1 cellular context compared by ENCODE assay signal in genomic region chr3:121871434-121871833, GRCh38.
A peak's percentile ranks its signal among the peaks of the same experiment; 100 is the strongest.
TF ChIP-seq lines count a peak whose summit lies in the region.

No MANE protein-coding gene starts in this region.

TF ChIP-seq in K562, 482 proteins besides CTCF, POLR2A, EP300 and RAD21:
- TF ChIP-seq SPI1 (IDR thresholded peaks at IDR 0.05; ENCODE audit: borderline replicate concordance, low read depth, low read length) (peak; percentile 42; the same call in 1 of the 2 replicates), SRSF3 (IDR thresholded peaks at IDR 0.05; ENCODE audit: insufficient read depth, low read length) (no peak)
